29 cellular contexts compared by ENCODE assay signal in the genomic region with DNA sequence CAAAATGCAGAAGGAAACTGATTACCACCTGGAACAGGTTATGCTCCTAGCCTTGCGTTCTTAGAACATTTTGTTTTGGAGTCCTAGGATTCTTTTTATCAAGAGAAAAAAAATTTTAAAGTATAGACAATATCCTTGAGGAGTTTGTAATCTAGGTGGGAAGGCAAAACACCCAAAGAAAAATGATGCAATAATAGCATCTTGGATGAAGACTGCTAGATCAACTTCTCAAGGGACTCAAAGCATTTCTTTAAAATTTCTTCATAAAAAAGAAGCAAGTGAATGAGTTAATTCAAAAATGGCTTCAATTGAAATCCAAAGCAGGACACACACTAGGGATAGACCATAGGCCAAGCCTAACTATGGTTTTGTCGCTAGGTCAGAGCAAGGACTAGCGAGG.
"Had no signal": no experiment of that assay in that cellular context is flagged by ENCODE, and none has a peak within 500 bp of the region (broad histone marks: within the 10 kb centered on the region; RNA-seq: fewer than 3 reads in every experiment).

No MANE protein-coding gene starts in this region.

- H3K36me3 Mint-ChIP-seq: stimulated activated effector memory CD8-positive, alpha-beta T cell treated with anti-CD3 and anti-CD28 coated beads, Interleukin-12 subunit alpha, Interleukin-12 subunit beta, amount 100 ng/mL, for 72 hours; stimulated activated memory B cell treated with anti-CD40 and anti-IgM and Interleukin-4, amounts not matched to agents 10 μg/mL and 1 μg/mL and 100 μg/mL, for 72 hours; stimulated activated naive B cell treated with anti-CD40 and anti-IgM and Interleukin-4, amounts not matched to agents 10 μg/mL and 1 μg/mL and 100 μg/mL, for 72 hours; type B pancreatic cell had no signal

- DNase-seq: stimulated activated CD4-positive, alpha-beta T cell treated with anti-CD3 and anti-CD28 coated beads, Interleukin-2, amount 100 ng/mL, for 48 hours; stimulated activated CD4-positive, alpha-beta T cell treated with anti-CD3 and anti-CD28 coated beads, Interleukin-4, amount 100 ng/mL, for 1 hour; stimulated activated CD4-positive, alpha-beta T cell treated with anti-CD3 and anti-CD28 coated beads, Interleukin-4, amount 100 ng/mL, for 24 hours; stimulated activated CD4-positive, alpha-beta T cell treated with anti-CD3 and anti-CD28 coated beads, Interleukin-4, amount 100 ng/mL, for 4 hours; stimulated activated CD8-positive, alpha-beta memory T cell treated with anti-CD3 and anti-CD28 coated beads, Interleukin-4, amount 100 ng/mL, for 48 hours; stimulated activated naive B cell treated with anti-CD40 and anti-IgM and Interleukin-4, amounts not matched to agents 10 μg/mL and 1 μg/mL and 100 μg/mL, for 72 hours; stimulated activated naive CD4-positive, alpha-beta T cell; stimulated activated naive CD4-positive, alpha-beta T cell treated with Interleukin-2 at 50 U/mL for 16 hours; stimulated activated naive CD8-positive, alpha-beta T cell treated with anti-CD3 and anti-CD28 coated beads, Interleukin-15, amount 100 ng/mL, for 72 hours; stimulated activated naive CD8-positive, alpha-beta T cell treated with anti-CD3 and anti-CD28 coated beads, Interleukin-15, Interleukin-2, amounts not matched to agents 100 U/mL and 50 U/mL, for 24 hours; stomach; substantia nigra; testis; thyroid gland; tibial artery; transverse colon; trophoblast cell; upper lobe of left lung; upper lobe of right lung; uterus had no signal

- H3K4me3 ChIP-seq: stomach, suprapubic skin, testis, thoracic aorta, thyroid gland, tibial artery, tibial nerve, transverse colon, upper lobe of left lung, upper lobe of right lung, uterus, vagina had no signal

- H3K9me3 ChIP-seq: stomach, suprapubic skin, testis, thoracic aorta, thyroid gland, tibial artery, tibial nerve, transverse colon, upper lobe of left lung, upper lobe of right lung, uterus, vagina had no signal

- H3K27ac Mint-ChIP-seq: stimulated activated effector memory CD8-positive, alpha-beta T cell treated with anti-CD3 and anti-CD28 coated beads, Interleukin-12 subunit alpha, Interleukin-12 subunit beta, amount 100 ng/mL, for 72 hours; stimulated activated memory B cell treated with anti-CD40 and anti-IgM and Interleukin-4, amounts not matched to agents 10 μg/mL and 1 μg/mL and 100 μg/mL, for 72 hours; stimulated activated naive B cell treated with anti-CD40 and anti-IgM and Interleukin-4, amounts not matched to agents 10 μg/mL and 1 μg/mL and 100 μg/mL, for 72 hours; stimulated activated naive CD8-positive, alpha-beta T cell treated with anti-CD3 and anti-CD28 coated beads, Interleukin-15, amount 100 ng/mL, for 72 hours; stimulated activated naive CD8-positive, alpha-beta T cell treated with anti-CD3 and anti-CD28 coated beads, Interleukin-15, Interleukin-2, amounts not matched to agents 100 ng/mL and 50 ng/mL, for 24 hours; type B pancreatic cell had no signal

- H3K27ac ChIP-seq: stomach, suprapubic skin, testis, thoracic aorta, thyroid gland, tibial artery, tibial nerve, transverse colon, upper lobe of left lung, upper lobe of right lung, uterus, vagina had no signal

- H3K9me3 Mint-ChIP-seq: stimulated activated memory B cell treated with anti-CD40 and anti-IgM and Interleukin-4, amounts not matched to agents 10 μg/mL and 1 μg/mL and 100 μg/mL, for 72 hours; stimulated activated naive CD8-positive, alpha-beta T cell treated with anti-CD3 and anti-CD28 coated beads, Interleukin-15, amount 100 ng/mL, for 72 hours; stimulated activated naive CD8-positive, alpha-beta T cell treated with anti-CD3 and anti-CD28 coated beads, Interleukin-15, Interleukin-2, amounts not matched to agents 100 ng/mL and 50 ng/mL, for 24 hours; type B pancreatic cell had no signal

- H3K27me3 Mint-ChIP-seq: stimulated activated memory B cell treated with anti-CD40 and anti-IgM and Interleukin-4, amounts not matched to agents 10 μg/mL and 1 μg/mL and 100 μg/mL, for 72 hours; stimulated activated naive CD8-positive, alpha-beta T cell treated with anti-CD3 and anti-CD28 coated beads, Interleukin-15, Interleukin-2, amounts not matched to agents 100 ng/mL and 50 ng/mL, for 24 hours had no signal

- H3K36me3 ChIP-seq: stomach, suprapubic skin, thoracic aorta, thyroid gland, tibial artery, tibial nerve, transverse colon, upper lobe of left lung, upper lobe of right lung, uterus, vagina had no signal

- FAIRE-seq: urothelium cell line had no signal

- H3K27me3 ChIP-seq: testis, thyroid gland, tibial artery, tibial nerve, transverse colon, upper lobe of left lung, upper lobe of right lung, uterus, vagina had no signal

- H3K4me1 ChIP-seq: stomach, suprapubic skin, testis, thyroid gland, tibial artery, tibial nerve, transverse colon, upper lobe of left lung, upper lobe of right lung, uterus, vagina had no signal

- ATAC-seq: stimulated activated effector memory CD8-positive, alpha-beta T cell treated with anti-CD3 and anti-CD28 coated beads, Interleukin-12 subunit alpha, Interleukin-12 subunit beta, amount 100 ng/mL, for 72 hours; stimulated activated memory B cell treated with anti-CD40 and anti-IgM and Interleukin-4, amounts not matched to agents 10 μg/mL and 1 μg/mL and 100 μg/mL, for 72 hours; stimulated activated naive B cell treated with anti-CD40 and anti-IgM and Interleukin-4, amounts not matched to agents 10 μg/mL and 1 μg/mL and 100 μg/mL, for 72 hours; stimulated activated naive CD8-positive, alpha-beta T cell treated with anti-CD3 and anti-CD28 coated beads, Interleukin-15, amount 100 ng/mL, for 72 hours; upper lobe of right lung had no signal

- H3K4me3 Mint-ChIP-seq: stimulated activated effector memory CD8-positive, alpha-beta T cell treated with anti-CD3 and anti-CD28 coated beads, Interleukin-12 subunit alpha, Interleukin-12 subunit beta, amount 100 ng/mL, for 72 hours; stimulated activated memory B cell treated with anti-CD40 and anti-IgM and Interleukin-4, amounts not matched to agents 10 μg/mL and 1 μg/mL and 100 μg/mL, for 72 hours; stimulated activated naive B cell treated with anti-CD40 and anti-IgM and Interleukin-4, amounts not matched to agents 10 μg/mL and 1 μg/mL and 100 μg/mL, for 72 hours; stimulated activated naive CD8-positive, alpha-beta T cell treated with anti-CD3 and anti-CD28 coated beads, Interleukin-15, amount 100 ng/mL, for 72 hours; stimulated activated naive CD8-positive, alpha-beta T cell treated with anti-CD3 and anti-CD28 coated beads, Interleukin-15, Interleukin-2, amounts not matched to agents 100 ng/mL and 50 ng/mL, for 24 hours; type B pancreatic cell had no signal

- H3K4me1 Mint-ChIP-seq: stimulated activated effector memory CD8-positive, alpha-beta T cell treated with anti-CD3 and anti-CD28 coated beads, Interleukin-12 subunit alpha, Interleukin-12 subunit beta, amount 100 ng/mL, for 72 hours; stimulated activated memory B cell treated with anti-CD40 and anti-IgM and Interleukin-4, amounts not matched to agents 10 μg/mL and 1 μg/mL and 100 μg/mL, for 72 hours; stimulated activated naive B cell treated with anti-CD40 and anti-IgM and Interleukin-4, amounts not matched to agents 10 μg/mL and 1 μg/mL and 100 μg/mL, for 72 hours; stimulated activated naive CD8-positive, alpha-beta T cell treated with anti-CD3 and anti-CD28 coated beads, Interleukin-15, amount 100 ng/mL, for 72 hours had no signal
